Comparison of ENCODE assay signal across 9 cellular contexts in the genomic region with DNA sequence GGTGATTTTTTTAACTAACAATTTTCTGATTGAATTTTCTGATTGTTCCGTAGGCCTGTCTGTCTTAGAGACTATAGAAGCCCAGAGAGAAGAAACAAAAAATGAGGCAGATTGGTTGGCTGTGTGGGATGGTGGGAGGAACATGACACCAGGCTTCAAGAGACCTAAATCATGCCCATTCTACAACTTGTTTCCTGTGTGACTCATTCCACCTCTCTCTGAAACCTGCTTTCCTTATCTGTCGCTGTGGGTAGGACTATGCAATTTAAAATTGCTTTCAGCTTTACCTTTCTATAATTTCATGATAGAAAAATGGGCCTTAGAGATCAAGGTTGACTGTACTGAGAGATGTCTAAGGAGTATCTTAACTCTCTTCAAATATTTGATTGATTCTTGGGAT. TPM values are rescaled to one million over a fixed set of nuclear protein-coding genes. Genes with fewer than 3 reads are reported as not detected.
DNase-seq lines count a peak whose midpoint lies in the region; ATAC-seq and TF ChIP-seq lines count a peak whose summit lies in the region.
"Had no signal": no experiment of that assay in that cellular context is flagged by ENCODE, and none has a peak within 500 bp of the region (broad histone marks: within the 10 kb centered on the region; RNA-seq: fewer than 3 reads in every experiment).

No MANE protein-coding gene starts in this region.

- H3K4me3 ChIP-seq in GM06990 (replicated peaks; ENCODE audit: low read depth, low read length) (no peak overlapping the region), left lung (no peak overlapping the region), suprapubic skin (no peak overlapping the region)

- H3K27me3 ChIP-seq in GM06990 (replicated peaks; ENCODE audit: control insufficient read depth, insufficient read depth, low read length) (no peaks in the 10 kb centered on the region), left lung (no peaks in the 10 kb centered on the region), suprapubic skin (no peaks in the 10 kb centered on the region)

- no peak for TF ChIP-seq POLR2A in suprapubic skin (IDR thresholded peaks at IDR 0.05)

- H3K9me3 ChIP-seq in left lung, result no peaks in the 10 kb centered on the region
- no peaks in the 10 kb centered on the region for H3K9me3 ChIP-seq in suprapubic skin

- TF ChIP-seq EP300 in suprapubic skin (IDR thresholded peaks at IDR 0.05), result no peak

- TF ChIP-seq CTCF in GM06990 (IDR thresholded peaks at IDR 0.05; ENCODE audit: insufficient read depth, low read length, poor library complexity, severe bottlenecking) (no peak), left lung (IDR thresholded peaks at IDR 0.05) (no peak), GM10248 (IDR thresholded peaks at IDR 0.05; ENCODE audit: control extremely low read depth, extremely low read depth, low read depth, missing control alignments) (no peak), suprapubic skin (IDR thresholded peaks at IDR 0.05) (no peak)

- H3K27ac ChIP-seq in left lung (no peak overlapping the region), suprapubic skin (no peak overlapping the region)
- H3K27ac ChIP-seq: HL-60 had no signal

- H3K4me1 ChIP-seq in left lung, result peaks cover 0 to 10% of the 10 kb centered on the region in 2 donors
- H3K4me1 ChIP-seq in suprapubic skin, result peaks cover 23% of the 10 kb centered on the region

- intact Hi-C loops in left lung (cut with DNase I), result no loop called here

- DNase-seq in GM06990 (ENCODE audit: extremely low read depth, insufficient read length) (peak; percentile 52), HT-29 (ENCODE audit: low spot score) (peak; percentile 2), left lung (no peak), GM10248 (ENCODE audit: extremely low spot score) (no peak), amygdala (lab: John Stamatoyannopoulos, UW) (no peak), suprapubic skin (ENCODE audit: low spot score in 2 of 2) (no peak)
- DNase-seq in activated CD4-positive, alpha-beta T cell treated with anti-CD3 and anti-CD28 coated beads, Interleukin-2, amount 50 U/mL, for 4 hours, result peak; percentile 36 to 48

- POLR2A ChIA-PET in GM10248 (lab: Yijun Ruan, JAX), result no interaction called here

- 60% methylated on average over 2 of the region's 2 CpGs for WGBS in suprapubic skin

- ATAC-seq in GM21576 (IDR thresholded peaks at IDR 0.05; ENCODE audit: unreplicated experiment) (peak; percentile 91), left lung (peak; percentile 78)

- CTCF ChIA-PET in GM10248 (lab: Yijun Ruan, JAX), result no interaction called here

- H3K36me3 ChIP-seq in GM06990 (ENCODE audit: control insufficient read depth, insufficient read depth, low read length) (peaks cover 7% of the 10 kb centered on the region), left lung (peaks cover 0 to 42% of the 10 kb centered on the region in 2 donors), suprapubic skin (peaks cover 9% of the 10 kb centered on the region)

RNA-seq across cellular contexts. Expression of a gene that starts 44.5 kb away (rescaled TPM):
- 5.7 and 7.0 TPM in 2 replicates for total RNA-seq in HT-29 (2014; rRNA removed; shearing (Covaris generic))
- total RNA-seq in left lung, result 10 to 100 TPM in 1 of 2 donors, 1 to 10 TPM in 1; 8.4 to 14.3 TPM
- 10 to 100 TPM; 10.3 to 17.8 (median 13.3) TPM for total RNA-seq in suprapubic skin

RNA-seq across cellular contexts. Expression of a gene that starts 44.8 kb away (rescaled TPM):
- 2.2 and 2.7 TPM in 2 replicates for total RNA-seq in HT-29 (2014; rRNA removed; shearing (Covaris generic))
- total RNA-seq in left lung, result 10 to 100 TPM; 21.9 to 30.4 TPM
- total RNA-seq in suprapubic skin, result 10 to 100 TPM in 1 of 4 donors, 1 to 10 TPM in 3; 5.5 to 11.5 (median 8.0) TPM

Comparison
In these comparisons a context has a peak if more than half of its experiments do, and no peak if none do; other contexts are left out.
1. DNase-seq: peak in GM06990 (single experiment), HT-29 (single experiment) and activated CD4-positive, alpha-beta T cell treated with anti-CD3 and anti-CD28 coated beads, Interleukin-2, amount 50 U/mL, for 4 hours (2 of 2); none in left lung (0 of 2), GM10248 (single experiment), amygdala (0 of 56) and suprapubic skin (0 of 2).